In the genomic region with DNA sequence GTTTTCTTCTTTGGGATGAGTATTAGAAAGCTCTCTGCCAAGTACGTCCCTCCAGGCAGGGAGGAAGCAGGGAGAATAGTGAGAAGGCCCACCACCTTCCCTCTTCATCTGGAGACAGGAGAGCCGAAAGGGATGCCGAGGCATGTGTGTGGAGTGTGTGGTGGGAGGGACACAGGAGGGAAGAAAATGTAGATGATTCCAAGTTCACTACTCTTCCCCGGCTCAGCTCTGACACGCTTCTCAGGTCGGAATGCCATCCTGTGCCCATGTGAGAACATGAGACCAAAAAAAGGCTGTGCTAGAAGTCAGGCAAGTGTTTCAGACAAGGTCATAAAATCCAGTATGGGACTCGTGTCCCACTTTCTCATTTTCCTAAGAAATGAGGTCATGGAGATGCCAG, we compare ENCODE assay signal across 16 cellular contexts. TPM values are rescaled to one million over a fixed set of nuclear protein-coding genes. Genes with fewer than 3 reads are reported as not detected.
DNase-seq lines count a peak whose midpoint lies in the region; ATAC-seq and TF ChIP-seq lines count a peak whose summit lies in the region.
"Had no signal": no experiment of that assay in that cellular context is flagged by ENCODE, and none has a peak within 500 bp of the region (broad histone marks: within the 10 kb centered on the region; RNA-seq: fewer than 3 reads in every experiment).

No MANE protein-coding gene starts in this region.

- no peak overlapping the region for H3K4me3 ChIP-seq in IMR-90 (ENCODE audit: insufficient read depth, low read depth, low read length)
- H3K4me3 ChIP-seq in body of pancreas: no peak overlapping the region
- H3K4me3 ChIP-seq in aorta (ENCODE audit: low read length in 2 of 2): no peak overlapping the region
- H3K4me3 ChIP-seq: BLaER1 treated with 17β-estradiol and CSF1 and Interleukin-3, amounts not matched to agents 10 nM and 100 nM; GM23338 had no signal

- intact Hi-C loops in IMR-90 (cut with micrococcal nuclease): no loop called here
- intact Hi-C loops in body of pancreas (cut with DNase I): no loop called here
- intact Hi-C loops in posterior vena cava (cut with DNase I): no loop called here
- intact Hi-C loops in aorta (cut with DNase I): no loop called here

- H2BK15ac ChIP-seq in IMR-90 (ENCODE audit: low read depth, low read length): no peak overlapping the region

- H4K8ac ChIP-seq in IMR-90 (ENCODE audit: low read depth in 2 of 2, low read length in 2 of 2): no peak overlapping the region

- H3K4me2 ChIP-seq in IMR-90 (ENCODE audit: low read depth, low read length): no peak overlapping the region
- H3K4me2 ChIP-seq: GM23338 had no signal

- no peak overlapping the region for H3K14ac ChIP-seq in IMR-90 (replicated peaks; ENCODE audit: low read depth, low read length)

- no peaks in the 10 kb centered on the region for H3K36me3 Mint-ChIP-seq in activated T-cell treated with anti-CD3 and anti-CD28 coated beads, Interleukin-2, amount 50 U/mL, for 72 hours (ENCODE audit: insufficient read depth in 2 of 2)
- H3K36me3 Mint-ChIP-seq in T-cell: peaks cover 19% of the 10 kb centered on the region

- no peak overlapping the region for H3K23ac ChIP-seq in IMR-90 (ENCODE audit: low read depth, low read length)

- TF ChIP-seq POLR2A in IMR-90 (IDR thresholded peaks at IDR 0.05; ENCODE audit: low read depth, low read length): no peak
- TF ChIP-seq POLR2A in body of pancreas (IDR thresholded peaks at IDR 0.05): no peak

- no peak overlapping the region for H3K56ac ChIP-seq in IMR-90 (ENCODE audit: extremely low read depth, insufficient read depth, low read length)

- peak overlapping the region; percentile 7; the same call in 1 of the 2 replicates for H2BK120ac ChIP-seq in IMR-90 (ENCODE audit: low read depth, low read length)

- H3K9ac ChIP-seq in IMR-90 (ENCODE audit: low read depth, low read length): no peak overlapping the region
- H3K9ac ChIP-seq: BLaER1 treated with 17β-estradiol and CSF1 and Interleukin-3, amounts not matched to agents 10 nM and 100 nM had no signal

- peak overlapping the region; percentile 27 for H2AFZ ChIP-seq in IMR-90 (replicated peaks; ENCODE audit: low read length, poor library complexity)
- H2AFZ ChIP-seq: GM23338 had no signal

- H3K18ac ChIP-seq in IMR-90 (ENCODE audit: low read depth, low read length): no peak overlapping the region

- H3K79me1 ChIP-seq in IMR-90 (ENCODE audit: low read depth in 1 of 2, low read length in 2 of 2): no peaks in the 10 kb centered on the region

- H3K27ac ChIP-seq in IMR-90 (ENCODE audit: insufficient read depth, low read length) (no peak overlapping the region), body of pancreas (peak overlapping the region; percentile 40 to 73 (median 68)), aorta (ENCODE audit: low read depth in 1 of 2, low read length in 2 of 2) (no peak overlapping the region)
- H3K27ac ChIP-seq: BLaER1 treated with 17β-estradiol and CSF1 and Interleukin-3, amounts not matched to agents 10 nM and 100 nM had no signal

- H3K27ac Mint-ChIP-seq in activated T-cell treated with anti-CD3 and anti-CD28 coated beads, Interleukin-2, amount 50 U/mL, for 72 hours: no peak overlapping the region
- no peak overlapping the region for H3K27ac Mint-ChIP-seq in T-cell
- H3K27ac Mint-ChIP-seq: B cell; CD8-positive, alpha-beta T cell; GM23338 had no signal

- H2BK20ac ChIP-seq in IMR-90 (ENCODE audit: low read depth, low read length): no peak overlapping the region

- H2AK9ac ChIP-seq in IMR-90 (replicated peaks; ENCODE audit: low read depth, low read length, poor library complexity): no peak overlapping the region

- H4K91ac ChIP-seq in IMR-90 (ENCODE audit: insufficient read depth, low read depth, low read length): 0 out of 2 replicates have a peak overlapping the region, but pooled peaks have one; percentile 1

- H4K5ac ChIP-seq in IMR-90 (ENCODE audit: low read depth, low read length): no peak overlapping the region

- WGBS in IMR-90 (ENCODE audit: extremely low coverage in 2 of 2, insufficient read length in 1 of 2), 2 experiments: 100% methylated on average over 2 of the region's 7 CpGs; no CpG with 5 or more reads in 1 of the 2 experiments
- WGBS in body of pancreas, 2 donors: 64 to 73% methylated on average over 7 of the region's 7 CpGs
- WGBS in aorta, 2 donors: 95 to 96% methylated on average over 7 of the region's 7 CpGs

- H2BK5ac ChIP-seq in IMR-90 (ENCODE audit: low read depth, low read length, poor library complexity, severe bottlenecking): no peak overlapping the region

- H3K9me1 ChIP-seq in IMR-90 (ENCODE audit: insufficient read depth, low read length): no peaks in the 10 kb centered on the region

- H3K4ac ChIP-seq in IMR-90 (ENCODE audit: low read depth, low read length): no peak overlapping the region; the same call in 1 of the 2 replicates

- H3K9me3 ChIP-seq in IMR-90 (ENCODE audit: control insufficient read depth, insufficient read depth, low read length) (no peaks in the 10 kb centered on the region), body of pancreas (no peaks in the 10 kb centered on the region), aorta (ENCODE audit: control insufficient read depth, low read length) (no peaks in the 10 kb centered on the region)
- H3K9me3 ChIP-seq: BLaER1 treated with 17β-estradiol and CSF1 and Interleukin-3, amounts not matched to agents 10 nM and 100 nM had no signal

- no peak overlapping the region for H3K4me3 Mint-ChIP-seq in activated T-cell treated with anti-CD3 and anti-CD28 coated beads, Interleukin-2, amount 50 U/mL, for 72 hours
- no peak overlapping the region for H3K4me3 Mint-ChIP-seq in T-cell
- H3K4me3 Mint-ChIP-seq: B cell; CD8-positive, alpha-beta T cell; GM23338 had no signal

- CTCF ChIA-PET in IMR-90 (lab: Yijun Ruan, JAX): no interaction called here
- CTCF ChIA-PET in T-cell (lab: Charles Lee): no interaction called here

- dilution Hi-C loops in IMR-90 (cut with HindIII; ENCODE audit: low sequenced_read_pairs, unreplicated experiment): no loop called here

- in situ Hi-C loops in IMR-90 (cut with MboI; ENCODE audit: low sequenced_read_pairs): no loop called here

- peaks cover under 1% of the 10 kb centered on the region; the same call in 1 of the 2 replicates for H3K36me3 ChIP-seq in IMR-90 (ENCODE audit: control insufficient read depth, insufficient read depth, low read length)
- H3K36me3 ChIP-seq in body of pancreas (replicated peaks in 1 of 2; ENCODE audit: insufficient read depth in 1 of 2, low read depth in 2 of 2): no peaks in the 10 kb centered on the region
- no peaks in the 10 kb centered on the region for H3K36me3 ChIP-seq in aorta (ENCODE audit: control insufficient read depth in 1 of 2, insufficient read depth in 2 of 2, low read length in 1 of 2)

- POLR2A ChIA-PET in IMR-90 (lab: Charles Lee; ENCODE audit: unreplicated experiment) (no interaction called here), T-cell (lab: Charles Lee) (no interaction called here)

- H3K4me1 Mint-ChIP-seq in activated T-cell treated with anti-CD3 and anti-CD28 coated beads, Interleukin-2, amount 50 U/mL, for 72 hours (ENCODE audit: low read depth): no peaks in the 10 kb centered on the region
- peaks cover 0 to 10% (median 5%) of the 10 kb centered on the region in 3 donors for H3K4me1 Mint-ChIP-seq in T-cell
- H3K4me1 Mint-ChIP-seq: B cell had no signal

- TF ChIP-seq RAD21 in IMR-90 (IDR thresholded peaks at IDR 0.05; ENCODE audit: low read length): no peak

- ATAC-seq in IMR-90 (ENCODE audit: low read depth) (no peak), body of pancreas (no peak), left lobe of liver (no peak), aorta (ENCODE audit: low FRiP score) (no peak), T-cell (replicated peaks in 1 of 4) (no peak)
- no peak for ATAC-seq in activated T-cell treated with anti-CD3 and anti-CD28 coated beads, Interleukin-2, amount 50 U/mL, for 72 hours (replicated peaks in 1 of 2)
- ATAC-seq: CD8-positive, alpha-beta T cell; GM23338 had no signal

- H3K9me3 Mint-ChIP-seq in activated T-cell treated with anti-CD3 and anti-CD28 coated beads, Interleukin-2, amount 50 U/mL, for 72 hours: no peaks in the 10 kb centered on the region
- no peaks in the 10 kb centered on the region for H3K9me3 Mint-ChIP-seq in T-cell
- H3K9me3 Mint-ChIP-seq: CD8-positive, alpha-beta T cell had no signal

- no peak overlapping the region for H2AK5ac ChIP-seq in IMR-90 (ENCODE audit: low read depth, low read length)

- H4K20me1 ChIP-seq in IMR-90 (ENCODE audit: insufficient read depth, low read length): no peaks in the 10 kb centered on the region

- BruUV-seq in IMR-90 (replicated peaks; lab: Mats Ljungman, UMichigan): no TSS peak

- peaks cover 4% of the 10 kb centered on the region; the same call in 1 of the 2 replicates for H3K4me1 ChIP-seq in IMR-90 (ENCODE audit: control insufficient read depth, insufficient read depth, low read length)
- H3K4me1 ChIP-seq in body of pancreas: peaks cover 30% of the 10 kb centered on the region
- no peaks in the 10 kb centered on the region for H3K4me1 ChIP-seq in aorta (ENCODE audit: control insufficient read depth in 1 of 2, insufficient read depth in 2 of 2, low read length in 2 of 2)

- no peak for DNase-seq in IMR-90
- DNase-seq in body of pancreas: no peak
- DNase-seq in left lobe of liver (ENCODE audit: low spot score): peak; percentile 3
- DNase-seq in posterior vena cava (ENCODE audit: low spot score): peak; percentile 11
- no peak for DNase-seq in activated T-cell treated with anti-CD3 and anti-CD28 coated beads, Interleukin-2, amount 50 U/mL, for 72 hours
- DNase-seq in aorta: no peak
- no peak for DNase-seq in nucleus accumbens (lab: John Stamatoyannopoulos, UW)
- no peak for DNase-seq in T-cell
- DNase-seq: Calu3; CD8-positive, alpha-beta T cell; DMS79 treated with DMSO at 0.1 percent for 48 hours; GF-D8; HCEC 1CT had no signal

- H3K27me3 Mint-ChIP-seq in activated T-cell treated with anti-CD3 and anti-CD28 coated beads, Interleukin-2, amount 50 U/mL, for 72 hours (ENCODE audit: low read depth): no peaks in the 10 kb centered on the region
- no peaks in the 10 kb centered on the region for H3K27me3 Mint-ChIP-seq in T-cell

- H3K27me3 ChIP-seq in IMR-90 (ENCODE audit: control insufficient read depth, insufficient read depth, low read length) (peaks cover 1% of the 10 kb centered on the region), body of pancreas (no peaks in the 10 kb centered on the region), aorta (ENCODE audit: control insufficient read depth in 1 of 2, insufficient read depth in 2 of 2, low read length in 1 of 2) (no peaks in the 10 kb centered on the region)
- H3K27me3 ChIP-seq: BLaER1 treated with 17β-estradiol and CSF1 and Interleukin-3, amounts not matched to agents 10 nM and 100 nM had no signal

- TF ChIP-seq CTCF in IMR-90 (conservative IDR thresholded peaks at IDR 0.05; ENCODE audit: low read depth, low read length): no peak
- TF ChIP-seq CTCF in body of pancreas (IDR thresholded peaks at IDR 0.05): no peak

RNA-seq across cellular contexts. Expression of gene GYPC, which starts 47.4 kb away (rescaled TPM):
- total RNA-seq in IMR-90 (2012; rRNA removed) (53.4 and 53.6 TPM in 2 replicates), body of pancreas (10 to 100 TPM; 26.4 to 28.8 TPM), left lobe of liver (4.3 TPM), posterior vena cava (100 to 1,000 TPM; 107 to 115 TPM), aorta (10 to 100 TPM; 79.5 to 91.2 TPM), T-cell (100 to 1,000 TPM; 109 to 137 (median 116) TPM)
- polyA plus RNA-seq in IMR-90 (2012; rRNA removed) (96.3 and 103 TPM in 2 replicates), aorta (100 to 1,000 TPM; 118 to 173 TPM)
- 65.7 and 153 TPM in 2 replicates for polyA plus RNA-seq in IMR-90 (2012; cell fraction: cytosol; rRNA removed)
- polyA plus RNA-seq in IMR-90 (2012; cell fraction: nucleus; rRNA removed; ENCODE audit: low replicate concordance): 35.4 and 45.3 TPM in 2 replicates
- 100 to 1,000 TPM; 144 to 148 TPM for total RNA-seq in activated T-cell treated with anti-CD3 and anti-CD28 coated beads, Interleukin-2, amount 50 U/mL, for 72 hours
- total RNA-seq: Calu3 had no signal

Comparison
In these comparisons a context has a peak if more than half of its experiments do, and no peak if none do; other contexts are left out.
1. DNase-seq: peak in left lobe of liver (single experiment) and posterior vena cava (single experiment); none in IMR-90 (single experiment), body of pancreas (0 of 4), activated T-cell treated with anti-CD3 and anti-CD28 coated beads, Interleukin-2, amount 50 U/mL, for 72 hours (0 of 2), aorta (0 of 2), nucleus accumbens (0 of 56) and T-cell (0 of 34).
2. H3K27ac ChIP-seq: peak in body of pancreas (4 of 4); none in IMR-90 (single experiment) and aorta (0 of 2).